ENCODE assay signal across 10 cellular contexts in genomic region chr1:217133958-217134856, GRCh38.
DNase-seq lines count a peak whose midpoint lies in the region; ATAC-seq and TF ChIP-seq lines count a peak whose summit lies in the region.
"Had no signal": no experiment of that assay in that cellular context is flagged by ENCODE, and none has a peak within 500 bp of the region (broad histone marks: within the 10 kb centered on the region; RNA-seq: fewer than 3 reads in every experiment).

No MANE protein-coding gene starts in this region.

- 1% methylated on average over 51 of the region's 53 CpGs for WGBS in mesenchymal stem cell
- 4 to 8% methylated on average over 14 to 52 of the region's 53 CpGs for WGBS in upper lobe of left lung, 2 donors

- no peaks in the 10 kb centered on the region for H4K20me1 ChIP-seq in Karpas-422 (ENCODE audit: insufficient read depth, low read depth, low read length)
- H4K20me1 ChIP-seq: BLaER1 had no signal

- H2AK5ac ChIP-seq in mesenchymal stem cell (ENCODE audit: low read length, severe bottlenecking), result no peak overlapping the region

- no peak overlapping the region for H2BK5ac ChIP-seq in mesenchymal stem cell (ENCODE audit: low read depth, low read length, poor library complexity, severe bottlenecking)

- H3K4ac ChIP-seq in mesenchymal stem cell (ENCODE audit: low read depth in 1 of 2, low read length in 2 of 2), result no peak overlapping the region

- H3K79me1 ChIP-seq in mesenchymal stem cell (replicated peaks; ENCODE audit: low read length, poor library complexity, severe bottlenecking), result no peaks in the 10 kb centered on the region

- H3K9me3 Mint-ChIP-seq in activated CD4-positive, alpha-beta T cell treated with anti-CD3 and anti-CD28 coated beads, Interleukin-2, amount 10 ng/mL, durations not matched to agents 7 days and 5 days, result peaks cover 6% of the 10 kb centered on the region
- H3K9me3 Mint-ChIP-seq in endothelial cell (ENCODE audit: unreplicated experiment), result no peaks in the 10 kb centered on the region

- H3K18ac ChIP-seq in mesenchymal stem cell (ENCODE audit: low read depth in 1 of 2, low read length in 2 of 2), result no peak overlapping the region

- POLR2A ChIA-PET in activated CD4-positive, alpha-beta T cell treated with anti-CD3 and anti-CD28 coated beads, Interleukin-2, amount 10 ng/mL, durations not matched to agents 7 days and 5 days (lab: Charles Lee), result no interaction called here

- H3K27me3 Mint-ChIP-seq in activated CD4-positive, alpha-beta T cell treated with anti-CD3 and anti-CD28 coated beads, Interleukin-2, amount 10 ng/mL, durations not matched to agents 7 days and 5 days, result peaks cover 63% of the 10 kb centered on the region
- H3K27me3 Mint-ChIP-seq in endothelial cell (ENCODE audit: unreplicated experiment), result peaks cover 42% of the 10 kb centered on the region

- no peak overlapping the region for H4K8ac ChIP-seq in mesenchymal stem cell (ENCODE audit: low read length)

- H4K91ac ChIP-seq in mesenchymal stem cell (ENCODE audit: low read length), result no peak overlapping the region

- TF ChIP-seq EP300 in upper lobe of left lung (IDR thresholded peaks at IDR 0.05), result no peak

- H3K36me3 Mint-ChIP-seq in activated CD4-positive, alpha-beta T cell treated with anti-CD3 and anti-CD28 coated beads, Interleukin-2, amount 10 ng/mL, durations not matched to agents 7 days and 5 days (ENCODE audit: low read depth), result no peaks in the 10 kb centered on the region
- H3K36me3 Mint-ChIP-seq in endothelial cell (ENCODE audit: low read depth, unreplicated experiment), result no peaks in the 10 kb centered on the region

- H3K27me3 ChIP-seq in mesenchymal stem cell (ENCODE audit: control insufficient read depth in 1 of 2, insufficient read depth in 1 of 2, low read length in 2 of 2), result peaks cover 69 to 78% of the 10 kb centered on the region in 2 experiments
- H3K27me3 ChIP-seq in upper lobe of left lung, result peaks cover 0 to 43% (median 10%) of the 10 kb centered on the region in 4 donors
- no peaks in the 10 kb centered on the region for H3K27me3 ChIP-seq in Karpas-422 (ENCODE audit: low read length)
- H3K27me3 ChIP-seq: BLaER1 had no signal

- no peaks in the 10 kb centered on the region for H3K9me3 ChIP-seq in mesenchymal stem cell (ENCODE audit: control insufficient read depth, low read length)
- H3K9me3 ChIP-seq in upper lobe of left lung, result no peaks in the 10 kb centered on the region
- no peaks in the 10 kb centered on the region for H3K9me3 ChIP-seq in Karpas-422 (ENCODE audit: low read length)

- H3K9ac ChIP-seq in mesenchymal stem cell (ENCODE audit: low read length) (no peak overlapping the region), Karpas-422 (ENCODE audit: low read length) (no peak overlapping the region)
- H3K9ac ChIP-seq: BLaER1 had no signal

- CTCF ChIA-PET in activated CD4-positive, alpha-beta T cell treated with anti-CD3 and anti-CD28 coated beads, Interleukin-2, amount 10 ng/mL, durations not matched to agents 7 days and 5 days (lab: Charles Lee), result interaction anchor here (1.1 kb wide), 1 partner anchor 8 kb away, joined by 3 read pairs; no protein-coding TSS in a partner anchor

- TF ChIP-seq POLR2A in upper lobe of left lung (IDR thresholded peaks at IDR 0.05), result no peak

- H2BK120ac ChIP-seq in mesenchymal stem cell (ENCODE audit: low read depth, low read length), result no peak overlapping the region

- H3K4me2 ChIP-seq in mesenchymal stem cell (ENCODE audit: low read length, poor library complexity, severe bottlenecking) (peak overlapping the region; percentile 88), Karpas-422 (ENCODE audit: low read depth, low read length, poor library complexity, severe bottlenecking) (no peak overlapping the region)
- H3K4me2 ChIP-seq: BLaER1 had no signal

- H2AFZ ChIP-seq in mesenchymal stem cell (ENCODE audit: low read depth, low read length) (no peak overlapping the region), Karpas-422 (ENCODE audit: low read length) (no peak overlapping the region)

- H3K79me2 ChIP-seq in Karpas-422 (ENCODE audit: low read length), result no peaks in the 10 kb centered on the region

- ATAC-seq in upper lobe of left lung (ENCODE audit: low FRiP score in 2 of 2), result no peak
- no peak for ATAC-seq in HG02870 (IDR thresholded peaks at IDR 0.05; ENCODE audit: unreplicated experiment)

- no peak overlapping the region for H3K4me3 ChIP-seq in mesenchymal stem cell (ENCODE audit: insufficient read depth in 1 of 2, low read depth in 1 of 2, low read length in 2 of 2)
- H3K4me3 ChIP-seq in upper lobe of left lung, result peak overlapping the region in 3 of 4 donors; percentile 38 to 50 (median 48)
- H3K4me3 ChIP-seq in Karpas-422 (ENCODE audit: low read length), result no peak overlapping the region
- H3K4me3 ChIP-seq: BLaER1 had no signal

- H3K36me3 ChIP-seq in mesenchymal stem cell (ENCODE audit: control insufficient read depth in 1 of 2, insufficient read depth in 2 of 2, low read depth in 1 of 2, low read length in 2 of 2) (no peaks in the 10 kb centered on the region), upper lobe of left lung (no peaks in the 10 kb centered on the region), Karpas-422 (ENCODE audit: insufficient read depth, low read length) (no peaks in the 10 kb centered on the region)
- H3K36me3 ChIP-seq: BLaER1 had no signal

- no peak overlapping the region for H2BK12ac ChIP-seq in mesenchymal stem cell (ENCODE audit: low read length in 2 of 2)

- H3K27ac ChIP-seq in mesenchymal stem cell (ENCODE audit: low read length, poor library complexity, severe bottlenecking) (no peak overlapping the region), upper lobe of left lung (no peak overlapping the region), Karpas-422 (ENCODE audit: low read length) (no peak overlapping the region)
- H3K27ac ChIP-seq: BLaER1 had no signal

- H3K4me1 Mint-ChIP-seq in activated CD4-positive, alpha-beta T cell treated with anti-CD3 and anti-CD28 coated beads, Interleukin-2, amount 10 ng/mL, durations not matched to agents 7 days and 5 days, result peaks cover 8% of the 10 kb centered on the region
- H3K4me1 Mint-ChIP-seq in endothelial cell (ENCODE audit: unreplicated experiment), result peaks cover 41% of the 10 kb centered on the region

- no peak overlapping the region for H2BK15ac ChIP-seq in mesenchymal stem cell (ENCODE audit: low read depth, poor library complexity, severe bottlenecking)

- peak overlapping the region; percentile 22 for H3K27ac Mint-ChIP-seq in activated CD4-positive, alpha-beta T cell treated with anti-CD3 and anti-CD28 coated beads, Interleukin-2, amount 10 ng/mL, durations not matched to agents 7 days and 5 days
- H3K27ac Mint-ChIP-seq in endothelial cell (ENCODE audit: unreplicated experiment), result no peak overlapping the region

- no peak overlapping the region for H3K23ac ChIP-seq in mesenchymal stem cell (ENCODE audit: low read length in 2 of 2)

- H3K4me1 ChIP-seq in mesenchymal stem cell (ENCODE audit: control insufficient read depth, insufficient read depth, low read depth, low read length) (peaks cover 27% of the 10 kb centered on the region), upper lobe of left lung (peaks cover 0 to 40% (median 14%) of the 10 kb centered on the region in 4 donors), Karpas-422 (ENCODE audit: low read length) (no peaks in the 10 kb centered on the region)
- H3K4me1 ChIP-seq: BLaER1 had no signal

- TF ChIP-seq CTCF in endothelial cell (IDR thresholded peaks at IDR 0.05; ENCODE audit: unreplicated experiment), result no peak
- TF ChIP-seq CTCF in upper lobe of left lung (IDR thresholded peaks at IDR 0.05), result no peak

- no peaks in the 10 kb centered on the region for H3K9me2 ChIP-seq in Karpas-422 (replicated peaks; ENCODE audit: insufficient read depth, low read length)

- DNase-seq in activated CD4-positive, alpha-beta T cell treated with anti-CD3 and anti-CD28 coated beads, Interleukin-2, amount 10 ng/mL, durations not matched to agents 7 days and 5 days, result no peak
- no peak for DNase-seq in activated CD4-positive, alpha-beta T cell treated with anti-CD3 and anti-CD28 coated beads, Interleukin-2, amount 50 U/mL, for 4 hours
- DNase-seq in endothelial cell (ENCODE audit: low spot score), result peak; percentile 31
- peak; percentile 42 for DNase-seq in mesenchymal stem cell
- DNase-seq in upper lobe of left lung, result peak in 1 of 2 donors; percentile 63
- no peak for DNase-seq in germinal center (ENCODE audit: low spot score)
- DNase-seq in Karpas-422, result no peak
- DNase-seq: T1000 had no signal

- no peak overlapping the region for H3K4me3 Mint-ChIP-seq in activated CD4-positive, alpha-beta T cell treated with anti-CD3 and anti-CD28 coated beads, Interleukin-2, amount 10 ng/mL, durations not matched to agents 7 days and 5 days
- H3K4me3 Mint-ChIP-seq in endothelial cell (ENCODE audit: unreplicated experiment), result peak overlapping the region; percentile 80

- H3K14ac ChIP-seq in mesenchymal stem cell (ENCODE audit: low read length in 2 of 2), result no peak overlapping the region

Comparison
In these comparisons a context has a peak if more than half of its experiments do, and no peak if none do; other contexts are left out.
1. DNase-seq: peak in endothelial cell (single experiment) and mesenchymal stem cell (single experiment); none in activated CD4-positive, alpha-beta T cell treated with anti-CD3 and anti-CD28 coated beads, Interleukin-2, amount 10 ng/mL, durations not matched to agents 7 days and 5 days (single experiment), activated CD4-positive, alpha-beta T cell treated with anti-CD3 and anti-CD28 coated beads, Interleukin-2, amount 50 U/mL, for 4 hours (0 of 2), germinal center (single experiment) and Karpas-422 (single experiment).
2. H3K4me3 ChIP-seq: peak in upper lobe of left lung (3 of 4); none in mesenchymal stem cell (0 of 2) and Karpas-422 (single experiment).